8 cellular contexts compared by ENCODE assay signal in genomic region chr19:18419195-18419698, GRCh38. TPM values are rescaled to one million over a fixed set of nuclear protein-coding genes. Genes with fewer than 3 reads are reported as not detected.
DNase-seq lines count a peak whose midpoint lies in the region; ATAC-seq and TF ChIP-seq lines count a peak whose summit lies in the region.

Gene SSBP4 (plus strand): TSS chr19:18419398. CDS start chr19:18419649, 251 bp downstream.

- WGBS in heart right ventricle, 2 donors = 0 to 1% methylated on average over 30 to 78 of the region's 80 CpGs

- peaks cover 4% of the 10 kb centered on the region for H3K27me3 ChIP-seq in CD8-positive, alpha-beta memory T cell (ENCODE audit: insufficient read depth, low read length, poor library complexity, severe bottlenecking)
- H3K27me3 ChIP-seq in MM.1S (replicated peaks; ENCODE audit: insufficient read depth, low read length) (peaks cover 47% of the 10 kb centered on the region), heart right ventricle (peaks cover 0 to 15% (median 0%) of the 10 kb centered on the region in 7 donors)

- POLR2A ChIA-PET in CD8-positive, alpha-beta memory T cell (lab: Charles Lee) = interaction anchor here (0.6 to 8.3 kb wide), 9 partner anchors 9 to 784 kb away, joined by 3 to 97 read pairs (median 6); partner anchors contain the start of genes ISYNA1, JUND and NR2C2AP

- no peaks in the 10 kb centered on the region for H4K20me1 ChIP-seq in MM.1S (ENCODE audit: insufficient read depth, low read length)

- peaks cover 70 to 88% (median 87%) of the 10 kb centered on the region in 3 donors for H3K4me1 Mint-ChIP-seq in CD8-positive, alpha-beta memory T cell

- CTCF ChIA-PET in CD8-positive, alpha-beta memory T cell (lab: Charles Lee) = interaction anchor here (1.0 to 10.5 kb wide), 12 partner anchors 8 to 413 kb away, joined by 3 to 100 read pairs (median 6); partner anchors contain the start of gene UPF1

- no peaks in the 10 kb centered on the region for H3K9me3 ChIP-seq in CD8-positive, alpha-beta memory T cell (ENCODE audit: low read length)
- H3K9me3 ChIP-seq in MM.1S (replicated peaks; ENCODE audit: insufficient read depth, low read length) (no peaks in the 10 kb centered on the region), heart right ventricle (no peaks in the 10 kb centered on the region)

- peaks cover 86% of the 10 kb centered on the region for H3K4me1 ChIP-seq in CD8-positive, alpha-beta memory T cell (ENCODE audit: insufficient read depth, low read length)
- H3K4me1 ChIP-seq in MM.1S (ENCODE audit: low read length) = peaks cover 6% of the 10 kb centered on the region
- H3K4me1 ChIP-seq in heart right ventricle = peaks cover 33 to 93% (median 84%) of the 10 kb centered on the region in 9 donors

- peaks cover 0 to 5% (median 0%) of the 10 kb centered on the region in 3 donors for H3K36me3 Mint-ChIP-seq in CD8-positive, alpha-beta memory T cell

- intact Hi-C loops in heart right ventricle (cut with DNase I) (loop anchor here in 6 of 10 donors (5.0 to 10.0 kb wide), 4 partner anchors 134 to 214 kb away; partner anchors contain the start of genes RAB3A (in 3 of the 6), IQCN (in 1 of the 6) and JUND (in 1 of the 6)), posterior cingulate gyrus (cut with DNase I) (loop anchor here (10.0 kb wide), 1 partner anchor 144 kb away; the partner anchor contains the start of gene IQCN)

- peaks cover 10% of the 10 kb centered on the region for H3F3A ChIP-seq in MM.1S (ENCODE audit: insufficient read depth, low read length)

- no peaks in the 10 kb centered on the region for H3K36me3 ChIP-seq in CD8-positive, alpha-beta memory T cell (ENCODE audit: insufficient read depth, low read length)
- H3K36me3 ChIP-seq in MM.1S (replicated peaks; ENCODE audit: insufficient read depth, low read length) (no peaks in the 10 kb centered on the region), heart right ventricle (no peaks in the 10 kb centered on the region)

- peak within 1 kb of the TSS; percentile 94 to 100 (median 98) for H3K27ac Mint-ChIP-seq in CD8-positive, alpha-beta memory T cell

- H3K4me3 ChIP-seq in CD8-positive, alpha-beta memory T cell (ENCODE audit: low read length) = peak within 1 kb of the TSS; percentile 81
- H3K4me3 ChIP-seq in MM.1S (ENCODE audit: low read length) = peak within 1 kb of the TSS; percentile 54
- H3K4me3 ChIP-seq in heart right ventricle = peak within 1 kb of the TSS; percentile 45 to 82 (median 76)

- H3K27me3 Mint-ChIP-seq in CD8-positive, alpha-beta memory T cell = peaks cover 0 to 6% of the 10 kb centered on the region in 2 donors

- H2AFZ ChIP-seq in MM.1S (ENCODE audit: low read length) = 0 out of 2 replicates have a peak within 1 kb of the TSS, but pooled peaks have one; percentile 7

- peak within 1 kb of the TSS; percentile 90 to 98 (median 94) for H3K4me3 Mint-ChIP-seq in CD8-positive, alpha-beta memory T cell

- DNase-seq in CD8-positive, alpha-beta memory T cell = peak; percentile 59 to 83 (median 75)
- DNase-seq in MM.1S (peak; percentile 69), SW480 (ENCODE audit: low spot score) (peak; percentile 82), amniotic stem cell (lab: John Stamatoyannopoulos, UW) (peak; percentile 60), heart right ventricle (peak; percentile 69 to 82), posterior cingulate gyrus (peak in 9 of 10 donors; percentile 31 to 95 (median 66))

- ATAC-seq in GM21423 (IDR thresholded peaks at IDR 0.05; ENCODE audit: unreplicated experiment) (peak; percentile 30), heart right ventricle (peak in 6 of 8 donors; percentile 0 to 30 (median 7)), HG02938 (IDR thresholded peaks at IDR 0.05; ENCODE audit: unreplicated experiment) (no peak)

- H3K9me3 Mint-ChIP-seq in CD8-positive, alpha-beta memory T cell = no peaks in the 10 kb centered on the region

- no peak within 1 kb of the TSS for H3K9ac ChIP-seq in MM.1S (ENCODE audit: low read length)

- no peaks in the 10 kb centered on the region for H3K9me2 ChIP-seq in MM.1S (replicated peaks; ENCODE audit: insufficient read depth, low read length)

- H3K27ac ChIP-seq in CD8-positive, alpha-beta memory T cell (ENCODE audit: low read depth, low read length) = peak within 1 kb of the TSS; percentile 83
- no peak within 1 kb of the TSS for H3K27ac ChIP-seq in MM.1S (ENCODE audit: low read length)
- H3K27ac ChIP-seq in heart right ventricle = peak within 1 kb of the TSS; percentile 78 to 99 (median 96)

- peak within 1 kb of the TSS; percentile 95 for H3K4me2 ChIP-seq in MM.1S (ENCODE audit: low read depth, low read length)

- H3K79me2 ChIP-seq in MM.1S (ENCODE audit: low read length) = no peaks in the 10 kb centered on the region

- TF ChIP-seq CTCF in MM.1S (IDR thresholded peaks at IDR 0.05; ENCODE audit: low read length) (0 out of 2 replicates have a peak, but pooled peaks have one; percentile 3), heart right ventricle (IDR thresholded peaks at IDR 0.05) (peak in 8 of 9 donors; percentile 5 to 66 (median 36))

RNA-seq across cellular contexts. Expression of gene SSBP4, which starts in this region (rescaled TPM):
- 100 to 1,000 TPM; 111 to 131 TPM for total RNA-seq in CD8-positive, alpha-beta memory T cell
- polyA plus RNA-seq in CD8-positive, alpha-beta memory T cell = 108 TPM
- 10 to 100 TPM; 17.6 to 47.1 (median 27.3) TPM for total RNA-seq in heart right ventricle
- 10 to 100 TPM; 41.3 to 51.6 TPM for polyA plus RNA-seq in heart right ventricle
